25 cellular contexts compared by ENCODE assay signal in genomic region chr2:18762667-18763066, GRCh38.
A peak's percentile ranks its signal among the peaks of the same experiment; 100 is the strongest.
DNase-seq lines count a peak whose midpoint lies in the region; ATAC-seq and TF ChIP-seq lines count a peak whose summit lies in the region.
"Had no signal": no experiment of that assay in that cellular context is flagged by ENCODE, and none has a peak within 500 bp of the region (broad histone marks: within the 10 kb centered on the region; RNA-seq: fewer than 3 reads in every experiment).

No MANE protein-coding gene starts in this region.

- peaks cover 1% of the 10 kb centered on the region for H3K27me3 Mint-ChIP-seq in mesothelial cell of epicardium (ENCODE audit: low read depth)
- H3K27me3 Mint-ChIP-seq: activated T-cell treated with anti-CD3 and anti-CD28 coated beads, Interleukin-2, amount 50 U/mL, for 24 hours; stimulated activated naive CD8-positive, alpha-beta T cell treated with anti-CD3 and anti-CD28 coated beads, Interleukin-15, amount 100 ng/mL, for 72 hours had no signal

- in situ Hi-C loops in astrocyte of the spinal cord (cut with HindIII; ENCODE audit: low sequenced_read_pairs) = no loop called here

- no peak overlapping the region for H3K4me3 Mint-ChIP-seq in mesothelial cell of epicardium
- H3K4me3 Mint-ChIP-seq: activated T-cell treated with anti-CD3 and anti-CD28 coated beads, Interleukin-2, amount 50 U/mL, for 24 hours; stimulated activated naive CD8-positive, alpha-beta T cell treated with anti-CD3 and anti-CD28 coated beads, Interleukin-15, amount 100 ng/mL, for 72 hours had no signal

- no peak overlapping the region for H3K4me3 ChIP-seq in astrocyte of the spinal cord (ENCODE audit: low read depth, low read length)
- H3K4me3 ChIP-seq: breast epithelium, colonic mucosa, lung, prostate gland, uterus had no signal

- H3K4me1 Mint-ChIP-seq in mesothelial cell of epicardium = peaks cover 18% of the 10 kb centered on the region
- H3K4me1 Mint-ChIP-seq: stimulated activated naive CD8-positive, alpha-beta T cell treated with anti-CD3 and anti-CD28 coated beads, Interleukin-15, amount 100 ng/mL, for 72 hours had no signal

- intact Hi-C loops in left ventricle myocardium superior (cut with micrococcal nuclease) = no loop called here

- no peak for ATAC-seq in left ventricle myocardium superior
- ATAC-seq: Right ventricle myocardium inferior; stimulated activated naive CD8-positive, alpha-beta T cell treated with anti-CD3 and anti-CD28 coated beads, Interleukin-15, amount 100 ng/mL, for 72 hours had no signal

- H3K36me3 Mint-ChIP-seq in mesothelial cell of epicardium = peaks cover 5% of the 10 kb centered on the region

- TF ChIP-seq CTCF in astrocyte of the spinal cord (IDR thresholded peaks at IDR 0.05; ENCODE audit: low read depth, low read length) (no peak), mesothelial cell of epicardium (IDR thresholded peaks at IDR 0.05; ENCODE audit: unreplicated experiment) (no peak)

- H3K27ac Mint-ChIP-seq in mesothelial cell of epicardium = peak overlapping the region; percentile 31
- H3K27ac Mint-ChIP-seq: activated T-cell treated with anti-CD3 and anti-CD28 coated beads, Interleukin-2, amount 50 U/mL, for 24 hours; stimulated activated naive CD8-positive, alpha-beta T cell treated with anti-CD3 and anti-CD28 coated beads, Interleukin-15, amount 100 ng/mL, for 72 hours had no signal

- peak; percentile 51 for DNase-seq in EH (ENCODE audit: low read depth)
- peak; percentile 19 for DNase-seq in LHCN-M2 (ENCODE audit: low read depth)
- DNase-seq in astrocyte of the spinal cord (ENCODE audit: low read depth, low spot score) = peak; percentile 68
- no peak for DNase-seq in mesothelial cell of epicardium (ENCODE audit: low spot score in 2 of 2, unreplicated experiment in 2 of 2)
- no peak for DNase-seq in stimulated activated CD4-positive, alpha-beta T cell treated with anti-CD3 and anti-CD28 coated beads, Interleukin-4, amount 100 ng/mL, for 24 hours
- no peak for DNase-seq in stimulated activated CD4-positive, alpha-beta T cell treated with anti-CD3 and anti-CD28 coated beads, Interleukin-4, amount 100 ng/mL, for 1 hour
- DNase-seq in left ventricle myocardium superior = no peak
- DNase-seq: activated CD4-positive, alpha-beta T cell treated with anti-CD3 and anti-CD28 coated beads for 4 hours; activated gamma-delta T cell treated with Interleukin-2 at 50 U/mL for 16 hours; activated T-cell treated with anti-CD3 and anti-CD28 coated beads, Interleukin-2, amount 50 U/mL, for 24 hours; colonic mucosa; effector CD8-positive, alpha-beta T cell; head of caudate nucleus; kidney glomerular epithelial cell; NCI-H1105 treated with DMSO at 0.1 percent for 48 hours; NCI-H2081 treated with DMSO at 0.1 percent for 48 hours; NCI-H446; OCI-M1; stimulated activated CD8-positive, alpha-beta memory T cell treated with anti-CD3 and anti-CD28 coated beads, Interleukin-4, amount 100 ng/mL, for 48 hours; stimulated activated naive CD8-positive, alpha-beta T cell treated with anti-CD3 and anti-CD28 coated beads, Interleukin-15, amount 100 ng/mL, for 72 hours; uterus had no signal

- peaks cover 17% of the 10 kb centered on the region for H3K9me3 Mint-ChIP-seq in mesothelial cell of epicardium

Comparison
In these comparisons a context has a peak if more than half of its experiments do, and no peak if none do; other contexts are left out.
1. DNase-seq: peak in EH (single experiment), LHCN-M2 (single experiment) and astrocyte of the spinal cord (single experiment); none in mesothelial cell of epicardium (0 of 2), stimulated activated CD4-positive, alpha-beta T cell treated with anti-CD3 and anti-CD28 coated beads, Interleukin-4, amount 100 ng/mL, for 24 hours (single experiment), stimulated activated CD4-positive, alpha-beta T cell treated with anti-CD3 and anti-CD28 coated beads, Interleukin-4, amount 100 ng/mL, for 1 hour (single experiment) and left ventricle myocardium superior (single experiment).